ENCODE assay signal across 16 cellular contexts in genomic region chr20:59663513-59663890, GRCh38. TPM values are rescaled to one million over a fixed set of nuclear protein-coding genes. Genes with fewer than 3 reads are reported as not detected.
"Had no signal": no experiment of that assay in that cellular context is flagged by ENCODE, and none has a peak within 500 bp of the region (broad histone marks: within the 10 kb centered on the region; RNA-seq: fewer than 3 reads in every experiment).

No MANE protein-coding gene starts in this region.

- H3K36me3 ChIP-seq: ovary, right atrium auricular region, suprapubic skin, tibial artery, upper lobe of right lung, vagina had no signal

- H3K4me3 ChIP-seq: hepatocyte, ovary, right atrium auricular region, suprapubic skin, tibial artery, upper lobe of right lung, vagina had no signal

- H3K4me1 ChIP-seq: right atrium auricular region, suprapubic skin, tibial artery, upper lobe of right lung, vagina had no signal

- DNase-seq: dermis blood vessel endothelial cell; effector CD8-positive, alpha-beta T cell; foreskin melanocyte; kidney glomerular epithelial cell; natural killer cell; ovary; stimulated activated CD4-positive, alpha-beta T cell treated with anti-CD3 and anti-CD28 coated beads, Interleukin-2, amount 100 ng/mL, for 48 hours; stimulated activated naive CD8-positive, alpha-beta T cell treated with anti-CD3 and anti-CD28 coated beads, Interleukin-15, Interleukin-2, amounts not matched to agents 100 U/mL and 50 U/mL, for 24 hours; tibial artery; upper lobe of right lung had no signal

- H3K27me3 ChIP-seq: hepatocyte, ovary, right atrium auricular region, vagina had no signal

- H3K27ac ChIP-seq: hepatocyte, ovary, right atrium auricular region, suprapubic skin, tibial artery, upper lobe of right lung, vagina had no signal

- ATAC-seq: natural killer cell; stimulated activated effector memory CD8-positive, alpha-beta T cell treated with anti-CD3 and anti-CD28 coated beads, Interleukin-12 subunit alpha, Interleukin-12 subunit beta, amount 100 ng/mL, for 72 hours; stimulated activated naive CD8-positive, alpha-beta T cell treated with anti-CD3 and anti-CD28 coated beads, Interleukin-15, Interleukin-2, amounts not matched to agents 100 U/mL and 50 U/mL, for 24 hours; upper lobe of right lung had no signal

- H3K9me3 ChIP-seq: suprapubic skin, vagina had no signal

RNA-seq across cellular contexts. Expression of gene PHACTR3, which starts 59.2 kb away (rescaled TPM):
- total RNA-seq: myocyte, natural killer cell had no signal
